Comparison of ENCODE assay signal across 14 cellular contexts in genomic region chr11:70501026-70501901, GRCh38.
DNase-seq lines count a peak whose midpoint lies in the region; ATAC-seq, FAIRE-seq and TF ChIP-seq lines count a peak whose summit lies in the region.
"Had no signal": no experiment of that assay in that cellular context is flagged by ENCODE, and none has a peak within 500 bp of the region (broad histone marks: within the 10 kb centered on the region; RNA-seq: fewer than 3 reads in every experiment).

No MANE protein-coding gene starts in this region.

- H3K36me3 ChIP-seq in endodermal cell (ENCODE audit: control insufficient read depth, insufficient read depth, low read length) = no peaks in the 10 kb centered on the region

- H3K36me3 Mint-ChIP-seq in endodermal cell (ENCODE audit: low read depth) = no peaks in the 10 kb centered on the region
- H3K36me3 Mint-ChIP-seq in neural crest cell (ENCODE audit: low read depth) = no peaks in the 10 kb centered on the region
- H3K36me3 Mint-ChIP-seq in activated CD8-positive, alpha-beta T cell treated with anti-CD3 and anti-CD28 coated beads, Interleukin-2, amount 10 ng/mL, durations not matched to agents 7 days and 5 days (ENCODE audit: low read depth) = no peaks in the 10 kb centered on the region
- H3K36me3 Mint-ChIP-seq: immature natural killer cell had no signal

- FAIRE-seq in HTR-8/SVneo (lab: Jason Lieb, UNC) = no peak

- H3K27ac Mint-ChIP-seq in endodermal cell = no peak overlapping the region
- H3K27ac Mint-ChIP-seq in neural crest cell (ENCODE audit: unreplicated experiment) = peak overlapping the region; percentile 62
- no peak overlapping the region for H3K27ac Mint-ChIP-seq in activated CD8-positive, alpha-beta T cell treated with anti-CD3 and anti-CD28 coated beads, Interleukin-2, amount 10 ng/mL, durations not matched to agents 7 days and 5 days
- H3K27ac Mint-ChIP-seq: effector memory CD8-positive, alpha-beta T cell; immature natural killer cell had no signal

- TF ChIP-seq CTCF in endodermal cell (conservative IDR thresholded peaks at IDR 0.05) (no peak), neural crest cell (conservative IDR thresholded peaks at IDR 0.05) (no peak)

- no peak overlapping the region for H3K4me3 Mint-ChIP-seq in endodermal cell
- no peak overlapping the region for H3K4me3 Mint-ChIP-seq in neural crest cell
- no peak overlapping the region for H3K4me3 Mint-ChIP-seq in activated CD8-positive, alpha-beta T cell treated with anti-CD3 and anti-CD28 coated beads, Interleukin-2, amount 10 ng/mL, durations not matched to agents 7 days and 5 days
- H3K4me3 Mint-ChIP-seq: effector memory CD8-positive, alpha-beta T cell had no signal

- POLR2A ChIA-PET in activated CD8-positive, alpha-beta T cell treated with anti-CD3 and anti-CD28 coated beads, Interleukin-2, amount 10 ng/mL, durations not matched to agents 7 days and 5 days (lab: Charles Lee) = no interaction called here

- peak overlapping the region; percentile 77 for H3K27ac ChIP-seq in endodermal cell (ENCODE audit: low read depth, low read length)

- no peak for ATAC-seq in activated CD8-positive, alpha-beta T cell treated with anti-CD3 and anti-CD28 coated beads, Interleukin-2, amount 10 ng/mL, durations not matched to agents 7 days and 5 days
- ATAC-seq: effector memory CD8-positive, alpha-beta T cell had no signal

- no peak overlapping the region for H3K4me3 ChIP-seq in endodermal cell (ENCODE audit: low read length)

- H3K4me1 Mint-ChIP-seq in endodermal cell (peaks cover 17% of the 10 kb centered on the region), neural crest cell (peaks cover 33% of the 10 kb centered on the region)
- no peaks in the 10 kb centered on the region for H3K4me1 Mint-ChIP-seq in activated CD8-positive, alpha-beta T cell treated with anti-CD3 and anti-CD28 coated beads, Interleukin-2, amount 10 ng/mL, durations not matched to agents 7 days and 5 days (ENCODE audit: low read depth)
- H3K4me1 Mint-ChIP-seq: immature natural killer cell had no signal

- no peaks in the 10 kb centered on the region for H3K9me3 ChIP-seq in endodermal cell (ENCODE audit: control insufficient read depth, low read length)

- DNase-seq in Daoy (ENCODE audit: low read depth) = peak; percentile 24
- peak; percentile 55 for DNase-seq in NCI-H510A (lab: John Stamatoyannopoulos, UW)
- no peak for DNase-seq in endodermal cell
- no peak for DNase-seq in neural crest cell (ENCODE audit: low read depth, low spot score)
- DNase-seq in NCI-H187 treated with DMSO at 0.1 percent for 48 hours (lab: John Stamatoyannopoulos, UW) = no peak
- DNase-seq in HTR-8/SVneo (ENCODE audit: insufficient read length, low spot score) = no peak
- DNase-seq in foreskin melanocyte = no peak
- DNase-seq in activated CD8-positive, alpha-beta T cell treated with anti-CD3 and anti-CD28 coated beads, Interleukin-2, amount 10 ng/mL, durations not matched to agents 7 days and 5 days = no peak
- DNase-seq: activated gamma-delta T cell treated with Interleukin-2 at 50 U/mL for 16 hours; effector memory CD8-positive, alpha-beta T cell; GDM1; immature natural killer cell; MV-4-11 had no signal

- no peak overlapping the region for H3K9ac ChIP-seq in endodermal cell (ENCODE audit: extremely low read depth, low read length, poor library complexity, severe bottlenecking)

- peaks cover 6% of the 10 kb centered on the region for H3K4me1 ChIP-seq in endodermal cell (ENCODE audit: control insufficient read depth, insufficient read depth, low read length)

- H3K27me3 Mint-ChIP-seq in endodermal cell (ENCODE audit: insufficient read depth) (no peaks in the 10 kb centered on the region), neural crest cell (ENCODE audit: low read depth) (no peaks in the 10 kb centered on the region)
- H3K27me3 Mint-ChIP-seq in activated CD8-positive, alpha-beta T cell treated with anti-CD3 and anti-CD28 coated beads, Interleukin-2, amount 10 ng/mL, durations not matched to agents 7 days and 5 days (ENCODE audit: low read depth) = no peaks in the 10 kb centered on the region
- H3K27me3 Mint-ChIP-seq: progenitor cell of endocrine pancreas had no signal

- no peaks in the 10 kb centered on the region for H3K27me3 ChIP-seq in endodermal cell (ENCODE audit: control insufficient read depth, insufficient read depth, low read length, poor library complexity, severe bottlenecking)

- WGBS in endodermal cell (ENCODE audit: insufficient coverage in 1 of 2, insufficient read length in 1 of 2), 2 experiments = 94 to 95% methylated on average over 21 to 26 of the region's 26 CpGs

- H3K9me3 Mint-ChIP-seq in endodermal cell (no peaks in the 10 kb centered on the region), neural crest cell (no peaks in the 10 kb centered on the region)
- no peaks in the 10 kb centered on the region for H3K9me3 Mint-ChIP-seq in activated CD8-positive, alpha-beta T cell treated with anti-CD3 and anti-CD28 coated beads, Interleukin-2, amount 10 ng/mL, durations not matched to agents 7 days and 5 days (ENCODE audit: insufficient read depth)
- H3K9me3 Mint-ChIP-seq: effector memory CD8-positive, alpha-beta T cell; immature natural killer cell had no signal

- CTCF ChIA-PET in activated CD8-positive, alpha-beta T cell treated with anti-CD3 and anti-CD28 coated beads, Interleukin-2, amount 10 ng/mL, durations not matched to agents 7 days and 5 days (lab: Charles Lee) = no interaction called here

Comparison
In these comparisons a context has a peak if more than half of its experiments do, and no peak if none do; other contexts are left out.
1. DNase-seq: peak in Daoy (single experiment) and NCI-H510A (single experiment); none in endodermal cell (single experiment), neural crest cell (single experiment), NCI-H187 treated with DMSO at 0.1 percent for 48 hours (single experiment), HTR-8/SVneo (single experiment), foreskin melanocyte (single experiment) and activated CD8-positive, alpha-beta T cell treated with anti-CD3 and anti-CD28 coated beads, Interleukin-2, amount 10 ng/mL, durations not matched to agents 7 days and 5 days (single experiment).